ENCODE assay signal across 14 cellular contexts in the genomic region with DNA sequence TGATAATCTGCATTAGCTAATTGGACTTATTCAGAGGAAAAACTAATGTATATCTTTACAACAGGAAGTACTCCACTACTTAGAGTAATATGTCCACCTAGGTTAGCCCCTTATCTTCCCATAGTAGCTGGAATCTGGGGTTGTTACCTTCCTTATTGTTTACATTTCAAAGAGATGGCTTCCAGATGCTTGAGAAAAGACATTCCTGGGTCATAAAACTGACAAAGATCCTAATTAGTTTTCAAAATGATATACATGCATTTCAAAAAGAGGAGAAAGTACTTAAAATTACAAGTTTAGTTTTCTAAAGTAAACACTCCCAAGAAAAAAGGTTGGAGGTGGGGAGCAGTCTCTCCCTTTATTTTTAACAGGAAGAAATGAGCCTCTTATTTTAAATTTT.
"Had no signal": no experiment of that assay in that cellular context is flagged by ENCODE, and none has a peak within 500 bp of the region (broad histone marks: within the 10 kb centered on the region; RNA-seq: fewer than 3 reads in every experiment).

No MANE protein-coding gene starts in this region.

- H3K27ac ChIP-seq: foreskin keratinocyte, parathyroid adenoma, prostate gland, right lobe of liver, tibial artery, upper lobe of right lung, vagina had no signal

- H3K4me3 Mint-ChIP-seq: dendritic cell treated with granulocyte-macrophage colony-stimulating factor and Interleukin-4, amounts not matched to agents 40 ng/mL and 50 ng/mL, for 4 days; natural killer cell; stimulated activated memory B cell treated with anti-CD40 and anti-IgM and Interleukin-4, amounts not matched to agents 10 μg/mL and 1 μg/mL and 100 μg/mL, for 72 hours; stimulated activated naive CD8-positive, alpha-beta T cell treated with anti-CD3 and anti-CD28 coated beads, Interleukin-15, Interleukin-2, amounts not matched to agents 100 ng/mL and 50 ng/mL, for 24 hours had no signal

- H3K9ac ChIP-seq: parathyroid adenoma had no signal

- H3K4me3 ChIP-seq: prostate gland, right lobe of liver, tibial artery, upper lobe of right lung, vagina had no signal

- H3K4me1 Mint-ChIP-seq: natural killer cell; stimulated activated memory B cell treated with anti-CD40 and anti-IgM and Interleukin-4, amounts not matched to agents 10 μg/mL and 1 μg/mL and 100 μg/mL, for 72 hours had no signal

- H3K9me3 ChIP-seq: prostate gland, right lobe of liver, tibial artery, upper lobe of right lung, vagina had no signal

- H3K36me3 Mint-ChIP-seq: stimulated activated memory B cell treated with anti-CD40 and anti-IgM and Interleukin-4, amounts not matched to agents 10 μg/mL and 1 μg/mL and 100 μg/mL, for 72 hours had no signal

- H3K27ac Mint-ChIP-seq: dendritic cell treated with granulocyte-macrophage colony-stimulating factor and Interleukin-4, amounts not matched to agents 40 ng/mL and 50 ng/mL, for 4 days; natural killer cell; stimulated activated memory B cell treated with anti-CD40 and anti-IgM and Interleukin-4, amounts not matched to agents 10 μg/mL and 1 μg/mL and 100 μg/mL, for 72 hours; stimulated activated naive CD8-positive, alpha-beta T cell treated with anti-CD3 and anti-CD28 coated beads, Interleukin-15, Interleukin-2, amounts not matched to agents 100 ng/mL and 50 ng/mL, for 24 hours had no signal

- H3K36me3 ChIP-seq: prostate gland, right lobe of liver, tibial artery, upper lobe of right lung, vagina had no signal

- H3K4me1 ChIP-seq: parathyroid adenoma, prostate gland, right lobe of liver, tibial artery, upper lobe of right lung, vagina had no signal

- H2AFZ ChIP-seq: parathyroid adenoma had no signal

- H3K27me3 ChIP-seq: foreskin keratinocyte, right lobe of liver, tibial artery, upper lobe of right lung, vagina had no signal

- H3K79me2 ChIP-seq: parathyroid adenoma had no signal

- H3K27me3 Mint-ChIP-seq: dendritic cell treated with granulocyte-macrophage colony-stimulating factor and Interleukin-4, amounts not matched to agents 40 ng/mL and 50 ng/mL, for 4 days; stimulated activated memory B cell treated with anti-CD40 and anti-IgM and Interleukin-4, amounts not matched to agents 10 μg/mL and 1 μg/mL and 100 μg/mL, for 72 hours; stimulated activated naive CD8-positive, alpha-beta T cell treated with anti-CD3 and anti-CD28 coated beads, Interleukin-15, Interleukin-2, amounts not matched to agents 100 ng/mL and 50 ng/mL, for 24 hours had no signal

- ATAC-seq: left colon; natural killer cell; right lobe of liver; stimulated activated memory B cell treated with anti-CD40 and anti-IgM and Interleukin-4, amounts not matched to agents 10 μg/mL and 1 μg/mL and 100 μg/mL, for 72 hours; upper lobe of right lung had no signal

- DNase-seq: erythroblast; left colon; natural killer cell; right lobe of liver; stimulated activated CD4-positive, alpha-beta T cell treated with anti-CD3 and anti-CD28 coated beads, Interleukin-4, amount 100 ng/mL, for 1 hour; tibial artery; upper lobe of right lung had no signal
